Comparison of ENCODE assay signal across 2 cellular contexts in genomic region chr1:156477526-156478249, GRCh38.
TF ChIP-seq lines count a peak whose summit lies in the region.

No MANE protein-coding gene starts in this region.

TF ChIP-seq in HCT116, 20 proteins besides CTCF, POLR2A, EP300 and RAD21 (continued from another document):
- TF ChIP-seq ZBTB33 (IDR thresholded peaks at IDR 0.05; ENCODE audit: extremely low read depth, insufficient replicate concordance, low read length) (no peak), ELF1 (IDR thresholded peaks at IDR 0.05; ENCODE audit: borderline replicate concordance, low read depth) (no peak), SIN3A (IDR thresholded peaks at IDR 0.05; ENCODE audit: low read depth) (0 out of 2 replicates have a peak, but pooled peaks have one; percentile 24), TCF7L2 (IDR thresholded peaks at IDR 0.05; ENCODE audit: borderline replicate concordance, extremely low read depth, insufficient read depth, insufficient read length) (no peak)

TF ChIP-seq in HepG2, 621 proteins besides CTCF, POLR2A, EP300 and RAD21:
- TF ChIP-seq ZNF512B (CRISPR knock-in tag; IDR thresholded peaks at IDR 0.05; ENCODE audit: borderline replicate concordance): no peak
- no peak for TF ChIP-seq STAG1 (CRISPR knock-in tag; IDR thresholded peaks at IDR 0.05)
- TF ChIP-seq HHEX (CRISPR knock-in tag; IDR thresholded peaks at IDR 0.05): no peak
- no peak for TF ChIP-seq REST (IDR thresholded peaks at IDR 0.05; ENCODE audit: borderline replicate concordance in 1 of 2, low read depth in 1 of 2, low read length in 2 of 2)
- no peak for TF ChIP-seq ATF4 (CRISPR knock-in tag; IDR thresholded peaks at IDR 0.05)
- TF ChIP-seq ZSCAN20 (CRISPR knock-in tag; IDR thresholded peaks at IDR 0.05; ENCODE audit: borderline replicate concordance): no peak
- TF ChIP-seq REL (CRISPR knock-in tag; conservative IDR thresholded peaks at IDR 0.05): no peak
- TF ChIP-seq HIC2 (CRISPR knock-in tag; IDR thresholded peaks at IDR 0.05; ENCODE audit: low read depth): no peak
- TF ChIP-seq ZBTB39 (CRISPR knock-in tag; IDR thresholded peaks at IDR 0.05): no peak
- TF ChIP-seq ZNF282 (IDR thresholded peaks at IDR 0.05; ENCODE audit: partially characterized antibody): no peak
- no peak for TF ChIP-seq SP2 (CRISPR knock-in tag; IDR thresholded peaks at IDR 0.05)
- no peak for TF ChIP-seq ZBTB34 (CRISPR knock-in tag; IDR thresholded peaks at IDR 0.05)
